ENCODE assay signal across 16 cellular contexts in the genomic region with DNA sequence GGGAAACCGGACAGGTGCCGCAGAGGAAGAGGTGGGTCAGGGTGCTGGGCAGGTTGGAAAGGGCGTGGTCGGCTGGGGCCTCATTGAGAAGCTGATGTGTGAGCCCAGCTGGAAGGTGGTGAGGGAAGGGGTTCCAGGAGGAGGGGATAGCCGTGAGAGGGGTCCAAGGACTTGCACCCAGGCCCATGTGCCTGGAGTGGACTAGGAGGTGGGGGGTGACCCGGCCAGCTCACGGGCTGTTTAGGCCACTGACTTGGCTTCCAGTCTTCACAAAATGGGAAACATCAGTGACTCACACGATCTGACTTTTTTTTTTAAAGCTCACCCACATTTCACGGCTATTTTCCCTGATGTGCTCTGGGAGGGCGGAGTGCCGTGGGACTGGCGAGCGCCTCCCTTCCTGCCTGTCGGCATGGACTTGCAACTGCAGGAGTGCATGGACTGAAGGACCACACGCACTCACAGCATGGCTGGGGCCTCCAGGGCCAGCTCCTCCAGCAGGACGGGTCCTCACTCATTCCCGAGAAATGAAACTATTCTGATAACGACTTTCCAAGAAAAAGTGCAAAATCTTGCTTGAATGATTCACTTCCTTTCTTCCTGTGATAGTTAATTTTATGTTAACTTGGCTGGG. TPM values are rescaled to one million over a fixed set of nuclear protein-coding genes. Genes with fewer than 3 reads are reported as not detected.
A peak's percentile ranks its signal among the peaks of the same experiment; 100 is the strongest.
DNase-seq lines count a peak whose midpoint lies in the region; ATAC-seq lines count a peak whose summit lies in the region.
"Had no signal": no experiment of that assay in that cellular context is flagged by ENCODE, and none has a peak within 500 bp of the region (broad histone marks: within the 10 kb centered on the region; RNA-seq: fewer than 3 reads in every experiment).

No MANE protein-coding gene starts in this region.

- ATAC-seq in HG03378 (IDR thresholded peaks at IDR 0.05; ENCODE audit: unreplicated experiment), result no peak
- ATAC-seq: activated naive CD4-positive, alpha-beta T cell treated with anti-CD3 and anti-CD28 coated beads, Interleukin-2, amount 50 U/mL, for 72 hours had no signal

- H2AK5ac ChIP-seq in mesenchymal stem cell (ENCODE audit: low read length, severe bottlenecking), result no peak overlapping the region

- H3K36me3 Mint-ChIP-seq in immature natural killer cell, result no peaks in the 10 kb centered on the region
- H3K36me3 Mint-ChIP-seq: activated naive CD4-positive, alpha-beta T cell treated with anti-CD3 and anti-CD28 coated beads, Interleukin-2, amount 50 U/mL, for 72 hours had no signal

- no peak overlapping the region for H2AFZ ChIP-seq in mesenchymal stem cell (ENCODE audit: low read depth, low read length)

- WGBS in mesenchymal stem cell, result 78% methylated on average over 18 of the region's 18 CpGs

- DNase-seq in DMS53 (lab: John Stamatoyannopoulos, UW) (peak; percentile 89), SJSA1 (ENCODE audit: low read depth in 1 of 2, low spot score in 2 of 2) (peak; percentile 74 to 87), glomerular endothelial cell (ENCODE audit: extremely low read depth, low read depth, low spot score) (peak; percentile 76), mesenchymal stem cell (peak; percentile 37), immature natural killer cell (no peak), NCI-H187 treated with DMSO at 0.1 percent for 48 hours (lab: John Stamatoyannopoulos, UW) (no peak), cerebellar cortex (ENCODE audit: low spot score) (no peak)
- DNase-seq: hippocampal formation, NCI-H2081 treated with DMSO at 0.1 percent for 48 hours, NCI-H774, nephron progenitor cell, retina, T-helper 2 cell had no signal

- no peak overlapping the region for H3K9ac ChIP-seq in mesenchymal stem cell (ENCODE audit: low read length)

- no peak overlapping the region for H3K18ac ChIP-seq in mesenchymal stem cell (ENCODE audit: low read depth in 1 of 2, low read length in 2 of 2)

- H3K4me1 ChIP-seq in SJSA1 (replicated peaks), result peaks cover 20% of the 10 kb centered on the region
- H3K4me1 ChIP-seq in mesenchymal stem cell (ENCODE audit: control insufficient read depth, insufficient read depth, low read depth, low read length), result peaks cover 16% of the 10 kb centered on the region

- no peak overlapping the region for H4K91ac ChIP-seq in mesenchymal stem cell (ENCODE audit: low read length)

- H3K27me3 ChIP-seq in SJSA1 (replicated peaks) (no peaks in the 10 kb centered on the region), mesenchymal stem cell (ENCODE audit: control insufficient read depth in 1 of 2, insufficient read depth in 1 of 2, low read length in 2 of 2) (peaks cover 0 to 15% of the 10 kb centered on the region in 2 experiments)

- H3K4me3 Mint-ChIP-seq in immature natural killer cell, result no peak overlapping the region
- H3K4me3 Mint-ChIP-seq: nephron progenitor cell had no signal

- no peak overlapping the region for H3K14ac ChIP-seq in mesenchymal stem cell (ENCODE audit: low read length in 2 of 2)

- H2BK120ac ChIP-seq in mesenchymal stem cell (ENCODE audit: low read depth, low read length), result no peak overlapping the region

- H3K9me3 ChIP-seq in SJSA1 (replicated peaks) (no peaks in the 10 kb centered on the region), mesenchymal stem cell (ENCODE audit: control insufficient read depth, low read length) (no peaks in the 10 kb centered on the region)

- H3K27me3 Mint-ChIP-seq in immature natural killer cell (ENCODE audit: low read depth in 3 of 3), result peaks cover 0 to 6% (median 0%) of the 10 kb centered on the region in 3 donors

- H2BK5ac ChIP-seq in mesenchymal stem cell (ENCODE audit: low read depth, low read length, poor library complexity, severe bottlenecking), result no peak overlapping the region

- no peak overlapping the region for H2BK12ac ChIP-seq in mesenchymal stem cell (ENCODE audit: low read length in 2 of 2)

- H3K4me1 Mint-ChIP-seq in immature natural killer cell, result no peaks in the 10 kb centered on the region

- H3K27ac ChIP-seq in SJSA1 (peak overlapping the region; percentile 48), mesenchymal stem cell (ENCODE audit: low read length, poor library complexity, severe bottlenecking) (no peak overlapping the region)

- no peaks in the 10 kb centered on the region for H3K9me3 Mint-ChIP-seq in immature natural killer cell
- H3K9me3 Mint-ChIP-seq: nephron progenitor cell had no signal

- H3K27ac Mint-ChIP-seq in immature natural killer cell, result no peak overlapping the region
- H3K27ac Mint-ChIP-seq: activated naive CD4-positive, alpha-beta T cell treated with anti-CD3 and anti-CD28 coated beads, Interleukin-2, amount 50 U/mL, for 72 hours; nephron progenitor cell had no signal

- H3K4me2 ChIP-seq in mesenchymal stem cell (ENCODE audit: low read length, poor library complexity, severe bottlenecking), result no peak overlapping the region

- H3K36me3 ChIP-seq in SJSA1, result no peaks in the 10 kb centered on the region
- H3K36me3 ChIP-seq in mesenchymal stem cell (ENCODE audit: control insufficient read depth in 1 of 2, insufficient read depth in 2 of 2, low read depth in 1 of 2, low read length in 2 of 2), result no peaks in the 10 kb centered on the region

- H2BK15ac ChIP-seq in mesenchymal stem cell (ENCODE audit: low read depth, poor library complexity, severe bottlenecking), result no peak overlapping the region

- H3K4me3 ChIP-seq in SJSA1, result no peak overlapping the region
- no peak overlapping the region for H3K4me3 ChIP-seq in mesenchymal stem cell (ENCODE audit: insufficient read depth in 1 of 2, low read depth in 1 of 2, low read length in 2 of 2)
- H3K4me3 ChIP-seq: lung had no signal

- H3K79me1 ChIP-seq in mesenchymal stem cell (replicated peaks; ENCODE audit: low read length, poor library complexity, severe bottlenecking), result no peaks in the 10 kb centered on the region

- H4K8ac ChIP-seq in mesenchymal stem cell (ENCODE audit: low read length), result no peak overlapping the region

- H3K4ac ChIP-seq in mesenchymal stem cell (ENCODE audit: low read depth in 1 of 2, low read length in 2 of 2), result no peak overlapping the region

- no peak overlapping the region for H3K23ac ChIP-seq in mesenchymal stem cell (ENCODE audit: low read length in 2 of 2)

RNA-seq across cellular contexts. Expression of a gene that starts 13.5 kb away (rescaled TPM):
- 1.7 and 2.4 TPM in 2 replicates for total RNA-seq in SJSA1 (2014; rRNA removed; shearing (Covaris generic))
- total RNA-seq in glomerular endothelial cell, result 5.4 and 10.0 TPM in 2 replicates
- polyA plus RNA-seq in mesenchymal stem cell (2013, experiment 1 of 2), result 1.1 TPM
- polyA plus RNA-seq in mesenchymal stem cell (2013, experiment 2 of 2), result 1.1 TPM
- not detected for polyA plus RNA-seq in immature natural killer cell
- total RNA-seq: activated naive CD4-positive, alpha-beta T cell treated with anti-CD3 and anti-CD28 coated beads, Interleukin-2, amount 50 U/mL, for 72 hours had no signal

Comparison
In these comparisons a context has a peak if more than half of its experiments do, and no peak if none do; other contexts are left out.
1. DNase-seq: peak in DMS53 (single experiment), SJSA1 (2 of 2), glomerular endothelial cell (single experiment) and mesenchymal stem cell (single experiment); none in immature natural killer cell (0 of 3), NCI-H187 treated with DMSO at 0.1 percent for 48 hours (single experiment) and cerebellar cortex (single experiment).